In the genomic region with DNA sequence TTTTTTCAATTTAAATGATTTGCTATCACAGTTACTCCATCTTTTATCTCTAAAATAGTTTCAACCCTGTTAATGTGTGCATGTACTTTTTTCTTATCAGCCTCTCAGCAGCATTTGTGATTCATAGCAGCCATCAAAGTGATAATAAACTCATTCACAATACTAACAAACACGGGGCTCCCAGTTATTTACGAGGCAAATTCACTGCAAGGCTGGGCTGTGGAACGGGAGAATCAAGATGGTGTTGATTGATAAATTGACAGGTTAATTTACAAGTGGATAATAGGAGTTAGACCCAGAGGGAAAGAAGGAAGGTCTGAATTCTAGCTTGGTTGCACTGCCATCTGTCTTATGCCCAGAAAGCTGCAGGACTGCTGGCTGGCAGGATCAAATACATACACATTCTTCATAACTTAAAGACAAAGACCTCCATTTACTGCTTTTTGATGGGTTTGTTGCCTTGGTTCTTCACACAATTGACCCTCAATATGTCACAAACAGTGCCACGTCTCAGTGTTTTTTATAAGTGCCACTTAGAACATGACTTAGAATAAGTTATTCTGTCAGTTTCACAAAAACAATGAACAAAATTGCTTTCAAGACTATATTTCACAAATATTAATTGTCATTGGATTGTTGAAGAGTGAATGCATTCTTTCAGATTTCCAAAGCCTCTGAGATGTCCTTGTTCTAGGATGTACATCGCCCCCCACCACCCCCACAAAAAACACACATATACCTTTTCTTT, we compare ENCODE assay signal across 9 cellular contexts.
DNase-seq lines count a peak whose midpoint lies in the region; ATAC-seq and TF ChIP-seq lines count a peak whose summit lies in the region.
"Had no signal": no experiment of that assay in that cellular context is flagged by ENCODE, and none has a peak within 500 bp of the region (broad histone marks: within the 10 kb centered on the region; RNA-seq: fewer than 3 reads in every experiment).

No MANE protein-coding gene starts in this region.

- H3K36me3 ChIP-seq in transverse colon = no peaks in the 10 kb centered on the region

- POLR2A ChIA-PET in CD4-positive, alpha-beta T cell (lab: Charles Lee) = no interaction called here

- no peaks in the 10 kb centered on the region for H3K9me3 ChIP-seq in transverse colon
- H3K9me3 ChIP-seq in CD4-positive, alpha-beta T cell (ENCODE audit: control insufficient read depth, low read length) = no peaks in the 10 kb centered on the region

- no peaks in the 10 kb centered on the region for H3K27me3 ChIP-seq in transverse colon
- H3K27me3 ChIP-seq in CD4-positive, alpha-beta T cell (ENCODE audit: control insufficient read depth, insufficient read depth, low read length) = no peaks in the 10 kb centered on the region

- no peak overlapping the region for H3K27ac ChIP-seq in transverse colon
- no peak overlapping the region for H3K27ac ChIP-seq in CD4-positive, alpha-beta T cell (ENCODE audit: low read depth, low read length)

- CTCF ChIA-PET in CD4-positive, alpha-beta T cell (lab: Charles Lee) = interaction anchor here (0.7 kb wide), 1 partner anchor 10 kb away, joined by 3 read pairs; no protein-coding TSS in a partner anchor

- intact Hi-C loops in transverse colon (cut with DNase I; ENCODE audit: low total_unique reads) = no loop called here
- intact Hi-C loops in CD4-positive, alpha-beta T cell (cut with DNase I, micrococcal nuclease) = no loop called here

- no peak overlapping the region for H3K27ac Mint-ChIP-seq in CD4-positive, alpha-beta T cell
- H3K27ac Mint-ChIP-seq: activated naive CD8-positive, alpha-beta T cell treated with anti-CD3 and anti-CD28 coated beads, Interleukin-2, amount 10 ng/mL, durations not matched to agents 7 days and 5 days had no signal

- TF ChIP-seq POLR2A in transverse colon (IDR thresholded peaks at IDR 0.05) = no peak

- no peaks in the 10 kb centered on the region for H3K27me3 Mint-ChIP-seq in CD4-positive, alpha-beta T cell

- WGBS in transverse colon (ENCODE audit: low coverage in 1 of 2), 2 donors = 16 to 23% methylated on average over 5 of the region's 5 CpGs

- peaks cover 0 to 12% (median 1%) of the 10 kb centered on the region in 4 donors for H3K4me1 ChIP-seq in transverse colon

- H3K9me3 Mint-ChIP-seq in CD4-positive, alpha-beta T cell = no peaks in the 10 kb centered on the region
- H3K9me3 Mint-ChIP-seq: activated naive CD8-positive, alpha-beta T cell treated with anti-CD3 and anti-CD28 coated beads, Interleukin-2, amount 10 ng/mL, durations not matched to agents 7 days and 5 days had no signal

- H3K4me3 Mint-ChIP-seq in CD4-positive, alpha-beta T cell = no peak overlapping the region
- H3K4me3 Mint-ChIP-seq: activated naive CD8-positive, alpha-beta T cell treated with anti-CD3 and anti-CD28 coated beads, Interleukin-2, amount 10 ng/mL, durations not matched to agents 7 days and 5 days had no signal

- TF ChIP-seq CTCF in transverse colon (IDR thresholded peaks at IDR 0.05) = peak in 4 of 5 experiments; percentile 12 to 46 (median 36)
- TF ChIP-seq CTCF in CD4-positive, alpha-beta T cell (IDR thresholded peaks at IDR 0.05) = no peak

- no peak for TF ChIP-seq EP300 in transverse colon (IDR thresholded peaks at IDR 0.05; ENCODE audit: low read depth)

- no peaks in the 10 kb centered on the region for H3K4me1 Mint-ChIP-seq in CD4-positive, alpha-beta T cell (ENCODE audit: low read depth)

- in situ Hi-C loops in transverse colon (cut with MboI; ENCODE audit: low pct_ligation_motif_present in 1 of 4, low pct_unique_long_range_greater_than_20kb in 1 of 4, low sequenced_read_pairs in 3 of 4) = loop anchor here in 2 of 4 donors (25.0 kb wide), 2 partner anchors 106 to 531 kb away; no protein-coding TSS in a partner anchor

- H3K36me3 Mint-ChIP-seq in CD4-positive, alpha-beta T cell (ENCODE audit: low read depth) = no peaks in the 10 kb centered on the region
- H3K36me3 Mint-ChIP-seq: activated naive CD8-positive, alpha-beta T cell treated with anti-CD3 and anti-CD28 coated beads, Interleukin-2, amount 10 ng/mL, durations not matched to agents 7 days and 5 days had no signal

- H3K4me3 ChIP-seq in transverse colon = no peak overlapping the region

- ATAC-seq in CD4-positive, alpha-beta T cell (ENCODE audit: poor library complexity) = no peak

- DNase-seq in Ammon's horn (ENCODE audit: low spot score) (peak; percentile 65), HT1080 (ENCODE audit: low read depth) (peak; percentile 40), RKO (ENCODE audit: low spot score) (peak; percentile 70), glomerular visceral epithelial cell (ENCODE audit: extremely low spot score) (peak; percentile 54), transverse colon (no peak), occipital lobe (lab: John Stamatoyannopoulos, UW) (no peak)
- no peak for DNase-seq in CD4-positive, alpha-beta T cell
- no peak for DNase-seq in effector CD8-positive, alpha-beta T cell (lab: John Stamatoyannopoulos, UW)
- DNase-seq: activated naive CD8-positive, alpha-beta T cell treated with anti-CD3 and anti-CD28 coated beads, Interleukin-2, amount 10 ng/mL, durations not matched to agents 7 days and 5 days had no signal

Comparison
In these comparisons a context has a peak if more than half of its experiments do, and no peak if none do; other contexts are left out.
1. DNase-seq: peak in Ammon's horn (single experiment), HT1080 (single experiment), RKO (single experiment) and glomerular visceral epithelial cell (single experiment); none in transverse colon (single experiment), occipital lobe (single experiment), CD4-positive, alpha-beta T cell (0 of 10) and effector CD8-positive, alpha-beta T cell (single experiment).